In the genomic region with DNA sequence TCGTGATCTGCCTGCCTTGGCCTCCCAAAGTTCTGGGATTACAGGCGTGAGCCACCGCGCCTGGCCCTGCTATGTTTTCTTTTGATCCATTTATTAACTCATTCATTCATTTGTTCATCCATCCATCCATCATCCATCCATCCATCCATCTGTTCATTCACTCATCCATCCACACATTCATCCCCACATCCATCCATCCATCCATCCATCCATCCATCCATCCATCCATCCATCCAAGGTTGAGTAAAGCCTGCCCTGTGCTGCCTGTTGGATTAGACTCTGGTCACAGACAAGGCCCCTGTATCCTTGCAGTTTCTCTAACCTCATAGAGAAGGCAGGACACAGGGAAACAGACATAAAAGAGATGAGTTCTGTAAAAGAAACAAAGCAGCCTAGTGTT, we compare ENCODE assay signal across 21 cellular contexts. TPM values are rescaled to one million over a fixed set of nuclear protein-coding genes. Genes with fewer than 3 reads are reported as not detected.
"Had no signal": no experiment of that assay in that cellular context is flagged by ENCODE, and none has a peak within 500 bp of the region (broad histone marks: within the 10 kb centered on the region; RNA-seq: fewer than 3 reads in every experiment).

No MANE protein-coding gene starts in this region.

- H3K4me1 ChIP-seq: esophagus squamous epithelium, left lung, parathyroid adenoma, prostate gland, sigmoid colon, thyroid gland, vagina had no signal

- H3K4me3 ChIP-seq: esophagus squamous epithelium, hepatocyte, left lung, prostate gland, sigmoid colon, thyroid gland, vagina had no signal

- H3K4me2 ChIP-seq: hepatocyte had no signal

- H3K36me3 Mint-ChIP-seq: naive thymus-derived CD4-positive, alpha-beta T cell had no signal

- H3K9me3 Mint-ChIP-seq: effector memory CD8-positive, alpha-beta T cell; nephron; stimulated activated naive B cell treated with anti-CD40 and anti-IgM and Interleukin-4, amounts not matched to agents 10 μg/mL and 1 μg/mL and 100 μg/mL, for 72 hours; stimulated activated naive CD8-positive, alpha-beta T cell treated with anti-CD3 and anti-CD28 coated beads, Interleukin-15, amount 100 ng/mL, for 72 hours had no signal

- ATAC-seq: effector memory CD8-positive, alpha-beta T cell; naive thymus-derived CD4-positive, alpha-beta T cell; right cardiac atrium; stimulated activated naive B cell treated with anti-CD40 and anti-IgM and Interleukin-4, amounts not matched to agents 10 μg/mL and 1 μg/mL and 100 μg/mL, for 72 hours; stimulated activated naive CD8-positive, alpha-beta T cell treated with anti-CD3 and anti-CD28 coated beads, Interleukin-15, amount 100 ng/mL, for 72 hours had no signal

- H3K4me1 Mint-ChIP-seq: nephron; stimulated activated naive B cell treated with anti-CD40 and anti-IgM and Interleukin-4, amounts not matched to agents 10 μg/mL and 1 μg/mL and 100 μg/mL, for 72 hours; stimulated activated naive CD8-positive, alpha-beta T cell treated with anti-CD3 and anti-CD28 coated beads, Interleukin-15, amount 100 ng/mL, for 72 hours had no signal

- H3K27me3 ChIP-seq: hepatocyte, left lung, thyroid gland, vagina had no signal

- H3K36me3 ChIP-seq: esophagus squamous epithelium, left lung, prostate gland, sigmoid colon, thyroid gland, vagina had no signal

- DNase-seq: cortex of kidney; effector memory CD8-positive, alpha-beta T cell; erythroblast; esophagus squamous epithelium; left cardiac atrium; left lung; naive thymus-derived CD4-positive, alpha-beta T cell; right cardiac atrium; sigmoid colon; stimulated activated CD4-positive, alpha-beta T cell treated with anti-CD3 and anti-CD28 coated beads, Interleukin-2, amount 100 ng/mL, for 24 hours; stimulated activated CD4-positive, alpha-beta T cell treated with anti-CD3 and anti-CD28 coated beads, Interleukin-4, amount 100 ng/mL, for 4 hours; stimulated activated naive B cell treated with anti-CD40 and anti-IgM and Interleukin-4, amounts not matched to agents 10 μg/mL and 1 μg/mL and 100 μg/mL, for 72 hours; stimulated activated naive CD8-positive, alpha-beta T cell treated with anti-CD3 and anti-CD28 coated beads, Interleukin-15, amount 100 ng/mL, for 72 hours; trophoblast cell had no signal

- H3K4me3 Mint-ChIP-seq: effector memory CD8-positive, alpha-beta T cell; naive thymus-derived CD4-positive, alpha-beta T cell; nephron; stimulated activated naive B cell treated with anti-CD40 and anti-IgM and Interleukin-4, amounts not matched to agents 10 μg/mL and 1 μg/mL and 100 μg/mL, for 72 hours; stimulated activated naive CD8-positive, alpha-beta T cell treated with anti-CD3 and anti-CD28 coated beads, Interleukin-15, amount 100 ng/mL, for 72 hours had no signal

- H3K9ac ChIP-seq: parathyroid adenoma had no signal

- H3K27ac Mint-ChIP-seq: effector memory CD8-positive, alpha-beta T cell; naive thymus-derived CD4-positive, alpha-beta T cell; stimulated activated naive B cell treated with anti-CD40 and anti-IgM and Interleukin-4, amounts not matched to agents 10 μg/mL and 1 μg/mL and 100 μg/mL, for 72 hours had no signal

- H3K79me2 ChIP-seq: hepatocyte, parathyroid adenoma had no signal

- H2AFZ ChIP-seq: parathyroid adenoma had no signal

- H3K27ac ChIP-seq: esophagus squamous epithelium, hepatocyte, left lung, parathyroid adenoma, prostate gland, sigmoid colon, thyroid gland, vagina had no signal

- H3K9me3 ChIP-seq: esophagus squamous epithelium, left lung, prostate gland, sigmoid colon, thyroid gland, vagina had no signal

RNA-seq across cellular contexts. Expression of a gene that starts 44.9 kb away (rescaled TPM):
- total RNA-seq: esophagus squamous epithelium, lung microvascular endothelial cell, vagina had no signal
